In the genomic region with DNA sequence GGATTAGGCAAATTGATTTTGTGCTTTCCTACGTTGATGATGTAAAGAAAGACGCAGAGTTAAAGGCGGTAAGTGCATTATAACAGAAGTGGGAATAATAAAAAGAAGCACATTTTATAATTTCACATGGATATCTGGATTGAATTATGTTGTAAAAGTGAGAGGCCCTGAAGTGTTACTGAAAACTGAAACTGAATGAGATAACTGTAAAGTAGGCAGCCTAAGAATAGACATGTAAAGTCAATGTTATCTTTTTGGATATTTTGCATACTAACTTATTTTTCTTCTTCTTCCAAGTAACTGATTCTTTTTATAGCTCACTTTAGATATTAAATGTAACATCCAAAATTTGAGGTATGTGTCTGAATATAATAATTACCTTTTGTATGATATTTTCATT, we compare ENCODE assay signal across 26 cellular contexts. TPM values are rescaled to one million over a fixed set of nuclear protein-coding genes. Genes with fewer than 3 reads are reported as not detected.
"Had no signal": no experiment of that assay in that cellular context is flagged by ENCODE, and none has a peak within 500 bp of the region (broad histone marks: within the 10 kb centered on the region; RNA-seq: fewer than 3 reads in every experiment).

No MANE protein-coding gene starts in this region.

- H3K27me3 ChIP-seq: ascending aorta, cardiac muscle cell, ovary, right lobe of liver, thyroid gland, upper lobe of right lung had no signal

- ATAC-seq: naive thymus-derived CD4-positive, alpha-beta T cell; right lobe of liver; stimulated activated effector memory CD8-positive, alpha-beta T cell treated with anti-CD3 and anti-CD28 coated beads, Interleukin-12 subunit alpha, Interleukin-12 subunit beta, amount 100 ng/mL, for 72 hours; stimulated activated naive CD8-positive, alpha-beta T cell treated with anti-CD3 and anti-CD28 coated beads, Interleukin-15, amount 100 ng/mL, for 72 hours; T-helper 17 cell; upper lobe of right lung had no signal

- H3K4me1 ChIP-seq: ascending aorta, right lobe of liver, thyroid gland, upper lobe of right lung had no signal

- H3K36me3 ChIP-seq: ascending aorta, cardiac muscle cell, ovary, right lobe of liver, thyroid gland had no signal

- H3K27ac ChIP-seq: ascending aorta, cardiac muscle cell, coronary artery, dorsolateral prefrontal cortex, ovary, right lobe of liver, thyroid gland, upper lobe of right lung had no signal

- DNase-seq: activated CD4-positive, alpha-beta memory T cell treated with anti-CD3 and anti-CD28 coated beads for 36 hours; activated CD4-positive, alpha-beta T cell treated with anti-CD3 and anti-CD28 coated beads, Interleukin-2, amount 10 ng/mL, durations not matched to agents 24 days and 14 days; activated CD4-positive, CD25-positive, alpha-beta regulatory T cell treated with anti-CD3 and anti-CD28 coated beads, Interleukin-2, amount 50 U/mL, for 72 hours; activated CD8-positive, alpha-beta memory T cell treated with anti-CD3 and anti-CD28 coated beads, Interleukin-2, amount 50 U/mL, for 4 hours; activated gamma-delta T cell; activated naive CD4-positive, alpha-beta T cell treated with anti-CD3 and anti-CD28 coated beads, Interleukin-2, amount 10 ng/mL, durations not matched to agents 7 days and 5 days; activated naive CD8-positive, alpha-beta T cell treated with anti-CD3 and anti-CD28 coated beads, Interleukin-2, amount 10 ng/mL, durations not matched to agents 7 days and 5 days; activated T-cell treated with anti-CD3 and anti-CD28 coated beads, Interleukin-2, amount 50 U/mL, for 24 hours; dorsolateral prefrontal cortex; effector memory CD4-positive, alpha-beta T cell; glutamatergic neuron; islet precursor cell; naive thymus-derived CD4-positive, alpha-beta T cell; ovary; right lobe of liver; stimulated activated CD4-positive, alpha-beta T cell treated with anti-CD3 and anti-CD28 coated beads, Interleukin-4, amount 100 ng/mL, for 1 hour; stimulated activated naive CD8-positive, alpha-beta T cell treated with anti-CD3 and anti-CD28 coated beads, Interleukin-15, amount 100 ng/mL, for 72 hours; substantia nigra; T-helper 17 cell; thyroid gland; upper lobe of right lung had no signal

- H3K9me3 ChIP-seq: ascending aorta, ovary, right lobe of liver, thyroid gland, upper lobe of right lung had no signal

- H3K4me3 ChIP-seq: ascending aorta, cardiac muscle cell, coronary artery, dorsolateral prefrontal cortex, ovary, right lobe of liver, thyroid gland, upper lobe of right lung had no signal

RNA-seq across cellular contexts. Expression of a gene that starts 28.3 kb away (rescaled TPM):
- total RNA-seq: activated CD4-positive, alpha-beta T cell treated with anti-CD3 and anti-CD28 coated beads, Interleukin-2, amount 10 ng/mL, durations not matched to agents 24 days and 14 days; activated CD8-positive, alpha-beta memory T cell treated with anti-CD3 and anti-CD28 coated beads for 36 hours; ascending aorta had no signal
